12 cellular contexts compared by ENCODE assay signal in genomic region chr3:37892917-37893595, GRCh38. TPM values are rescaled to one million over a fixed set of nuclear protein-coding genes. Genes with fewer than 3 reads are reported as not detected.
A peak's percentile ranks its signal among the peaks of the same experiment; 100 is the strongest.
DNase-seq lines count a peak whose midpoint lies in the region; ATAC-seq and TF ChIP-seq lines count a peak whose summit lies in the region.
"Had no signal": no experiment of that assay in that cellular context is flagged by ENCODE, and none has a peak within 500 bp of the region (broad histone marks: within the 10 kb centered on the region; RNA-seq: fewer than 3 reads in every experiment).

No MANE protein-coding gene starts in this region.

- H3K4me1 Mint-ChIP-seq in endodermal cell (peaks cover 14% of the 10 kb centered on the region), natural killer cell (no peaks in the 10 kb centered on the region)
- no peaks in the 10 kb centered on the region for H3K4me1 Mint-ChIP-seq in stimulated activated memory B cell treated with anti-CD40 and anti-IgM and Interleukin-4, amounts not matched to agents 10 μg/mL and 1 μg/mL and 100 μg/mL, for 72 hours
- no peaks in the 10 kb centered on the region for H3K4me1 Mint-ChIP-seq in activated T-helper 1 cell treated with anti-CD3 and anti-CD28 coated beads, Interleukin-12 subunit alpha, Interleukin-12 subunit beta, Interleukin-2, Interleukin-4 antibody, amounts not matched to agents 30 ng/mL and 10 ng/mL and 1 ng/mL, durations not matched to agents 14 hours and 24 hours and 36 hours (ENCODE audit: low read depth)
- H3K4me1 Mint-ChIP-seq: central memory CD8-positive, alpha-beta T cell had no signal

- no peak overlapping the region for H3K4me3 Mint-ChIP-seq in endodermal cell
- H3K4me3 Mint-ChIP-seq in stimulated activated memory B cell treated with anti-CD40 and anti-IgM and Interleukin-4, amounts not matched to agents 10 μg/mL and 1 μg/mL and 100 μg/mL, for 72 hours = no peak overlapping the region
- no peak overlapping the region for H3K4me3 Mint-ChIP-seq in activated T-helper 1 cell treated with anti-CD3 and anti-CD28 coated beads, Interleukin-12 subunit alpha, Interleukin-12 subunit beta, Interleukin-2, Interleukin-4 antibody, amounts not matched to agents 30 ng/mL and 10 ng/mL and 1 ng/mL, durations not matched to agents 14 hours and 24 hours and 36 hours
- H3K4me3 Mint-ChIP-seq in natural killer cell = no peak overlapping the region
- H3K4me3 Mint-ChIP-seq: activated CD8-positive, alpha-beta memory T cell treated with anti-CD3 and anti-CD28 coated beads, Interleukin-2, amount 10 ng/mL, durations not matched to agents 7 days and 5 days; central memory CD8-positive, alpha-beta T cell had no signal

- H3K36me3 Mint-ChIP-seq in endodermal cell (ENCODE audit: low read depth) (no peaks in the 10 kb centered on the region), natural killer cell (no peaks in the 10 kb centered on the region)
- no peaks in the 10 kb centered on the region for H3K36me3 Mint-ChIP-seq in stimulated activated memory B cell treated with anti-CD40 and anti-IgM and Interleukin-4, amounts not matched to agents 10 μg/mL and 1 μg/mL and 100 μg/mL, for 72 hours
- H3K36me3 Mint-ChIP-seq in activated T-helper 1 cell treated with anti-CD3 and anti-CD28 coated beads, Interleukin-12 subunit alpha, Interleukin-12 subunit beta, Interleukin-2, Interleukin-4 antibody, amounts not matched to agents 30 ng/mL and 10 ng/mL and 1 ng/mL, durations not matched to agents 14 hours and 24 hours and 36 hours (ENCODE audit: low read depth) = peaks cover 1% of the 10 kb centered on the region
- H3K36me3 Mint-ChIP-seq: activated CD8-positive, alpha-beta memory T cell treated with anti-CD3 and anti-CD28 coated beads, Interleukin-2, amount 10 ng/mL, durations not matched to agents 7 days and 5 days had no signal

- no peaks in the 10 kb centered on the region for H3K9me3 Mint-ChIP-seq in endodermal cell
- no peaks in the 10 kb centered on the region for H3K9me3 Mint-ChIP-seq in stimulated activated memory B cell treated with anti-CD40 and anti-IgM and Interleukin-4, amounts not matched to agents 10 μg/mL and 1 μg/mL and 100 μg/mL, for 72 hours
- no peaks in the 10 kb centered on the region for H3K9me3 Mint-ChIP-seq in activated T-helper 1 cell treated with anti-CD3 and anti-CD28 coated beads, Interleukin-12 subunit alpha, Interleukin-12 subunit beta, Interleukin-2, Interleukin-4 antibody, amounts not matched to agents 30 ng/mL and 10 ng/mL and 1 ng/mL, durations not matched to agents 14 hours and 24 hours and 36 hours
- H3K9me3 Mint-ChIP-seq in natural killer cell = no peaks in the 10 kb centered on the region
- H3K9me3 Mint-ChIP-seq: central memory CD8-positive, alpha-beta T cell had no signal

- WGBS in endodermal cell (ENCODE audit: insufficient coverage in 1 of 2, insufficient read length in 1 of 2), 2 experiments = 83 to 89% methylated on average over 1 to 3 of the region's 3 CpGs

- H3K4me3 ChIP-seq in endodermal cell (ENCODE audit: low read length) = no peak overlapping the region
- H3K4me3 ChIP-seq: SJSA1 had no signal

- intact Hi-C loops in activated T-helper 1 cell treated with anti-CD3 and anti-CD28 coated beads, Interleukin-12 subunit alpha, Interleukin-12 subunit beta, Interleukin-2, Interleukin-4 antibody, amounts not matched to agents 30 ng/mL and 10 ng/mL and 1 ng/mL, durations not matched to agents 14 hours and 24 hours and 36 hours (cut with micrococcal nuclease) = no loop called here
- intact Hi-C loops in natural killer cell (cut with micrococcal nuclease) = no loop called here

- ATAC-seq in stimulated activated memory B cell treated with anti-CD40 and anti-IgM and Interleukin-4, amounts not matched to agents 10 μg/mL and 1 μg/mL and 100 μg/mL, for 72 hours = peak; percentile 56
- ATAC-seq in natural killer cell = no peak
- no peak for ATAC-seq in HG03521 (IDR thresholded peaks at IDR 0.05; ENCODE audit: unreplicated experiment)
- ATAC-seq: activated CD8-positive, alpha-beta memory T cell treated with anti-CD3 and anti-CD28 coated beads, Interleukin-2, amount 10 ng/mL, durations not matched to agents 7 days and 5 days had no signal

- no peaks in the 10 kb centered on the region for H3K36me3 ChIP-seq in endodermal cell (ENCODE audit: control insufficient read depth, insufficient read depth, low read length)
- H3K36me3 ChIP-seq: SJSA1 had no signal

- H3K9ac ChIP-seq in endodermal cell (ENCODE audit: extremely low read depth, low read length, poor library complexity, severe bottlenecking) = no peak overlapping the region

- H3K27ac Mint-ChIP-seq in endodermal cell (peak overlapping the region; percentile 44), natural killer cell (no peak overlapping the region)
- no peak overlapping the region for H3K27ac Mint-ChIP-seq in stimulated activated memory B cell treated with anti-CD40 and anti-IgM and Interleukin-4, amounts not matched to agents 10 μg/mL and 1 μg/mL and 100 μg/mL, for 72 hours
- no peak overlapping the region for H3K27ac Mint-ChIP-seq in activated T-helper 1 cell treated with anti-CD3 and anti-CD28 coated beads, Interleukin-12 subunit alpha, Interleukin-12 subunit beta, Interleukin-2, Interleukin-4 antibody, amounts not matched to agents 30 ng/mL and 10 ng/mL and 1 ng/mL, durations not matched to agents 14 hours and 24 hours and 36 hours
- H3K27ac Mint-ChIP-seq: activated CD8-positive, alpha-beta memory T cell treated with anti-CD3 and anti-CD28 coated beads, Interleukin-2, amount 10 ng/mL, durations not matched to agents 7 days and 5 days had no signal

- no peak overlapping the region for H3K27ac ChIP-seq in endodermal cell (ENCODE audit: low read depth, low read length)
- H3K27ac ChIP-seq: SJSA1 had no signal

- TF ChIP-seq CTCF in endodermal cell (conservative IDR thresholded peaks at IDR 0.05) (no peak), natural killer cell (IDR thresholded peaks at IDR 0.05) (no peak)

- peak; percentile 83 for DNase-seq in LHCN-M2 (ENCODE audit: low read depth)
- DNase-seq in endodermal cell = no peak
- peak; percentile 94 for DNase-seq in left kidney (ENCODE audit: low read depth, low spot score)
- no peak for DNase-seq in activated gamma-delta T cell treated with Interleukin-2 at 50 U/mL for 16 hours
- DNase-seq in activated T-helper 1 cell treated with anti-CD3 and anti-CD28 coated beads, Interleukin-12 subunit alpha, Interleukin-12 subunit beta, Interleukin-2, Interleukin-4 antibody, amounts not matched to agents 30 ng/mL and 10 ng/mL and 1 ng/mL, durations not matched to agents 14 hours and 24 hours and 36 hours (ENCODE audit: low spot score) = no peak
- no peak for DNase-seq in natural killer cell
- DNase-seq: activated CD8-positive, alpha-beta memory T cell treated with anti-CD3 and anti-CD28 coated beads, Interleukin-2, amount 10 ng/mL, durations not matched to agents 7 days and 5 days; NCI-H187 had no signal

- no peaks in the 10 kb centered on the region for H3K27me3 ChIP-seq in endodermal cell (ENCODE audit: control insufficient read depth, insufficient read depth, low read length, poor library complexity, severe bottlenecking)
- H3K27me3 ChIP-seq: SJSA1 had no signal

- no peaks in the 10 kb centered on the region for H3K4me1 ChIP-seq in endodermal cell (ENCODE audit: control insufficient read depth, insufficient read depth, low read length)

- H3K27me3 Mint-ChIP-seq in endodermal cell (ENCODE audit: insufficient read depth) (no peaks in the 10 kb centered on the region), natural killer cell (ENCODE audit: low read depth in 2 of 2) (peaks cover 5% of the 10 kb centered on the region in 2 donors)
- no peaks in the 10 kb centered on the region for H3K27me3 Mint-ChIP-seq in stimulated activated memory B cell treated with anti-CD40 and anti-IgM and Interleukin-4, amounts not matched to agents 10 μg/mL and 1 μg/mL and 100 μg/mL, for 72 hours
- peaks cover 13% of the 10 kb centered on the region for H3K27me3 Mint-ChIP-seq in activated T-helper 1 cell treated with anti-CD3 and anti-CD28 coated beads, Interleukin-12 subunit alpha, Interleukin-12 subunit beta, Interleukin-2, Interleukin-4 antibody, amounts not matched to agents 30 ng/mL and 10 ng/mL and 1 ng/mL, durations not matched to agents 14 hours and 24 hours and 36 hours (ENCODE audit: insufficient read depth)

- H3K9me3 ChIP-seq in endodermal cell (ENCODE audit: control insufficient read depth, low read length) = no peaks in the 10 kb centered on the region

RNA-seq across cellular contexts. Expression of gene CTDSPL, which starts 31.4 kb away (rescaled TPM):
- total RNA-seq in LHCN-M2 (2014; rRNA removed) = 25.6 and 26.5 TPM in 2 replicates
- polyA plus RNA-seq in LHCN-M2 (2012) = 38.5 TPM
- total RNA-seq in endodermal cell = 10 to 100 TPM; 27.8 to 30.7 TPM
- polyA plus RNA-seq in endodermal cell (2013, experiment 1 of 2) = 19.3 TPM
- 23.4 TPM for polyA plus RNA-seq in endodermal cell (2013, experiment 2 of 2)
- 3.5 and 3.7 TPM in 2 replicates for total RNA-seq in activated T-helper 1 cell treated with anti-CD3 and anti-CD28 coated beads, Interleukin-12 subunit alpha, Interleukin-12 subunit beta, Interleukin-2, Interleukin-4 antibody, amounts not matched to agents 30 ng/mL and 10 ng/mL and 1 ng/mL, durations not matched to agents 14 hours and 24 hours and 36 hours
- total RNA-seq in natural killer cell = 1 to 10 TPM in 2 of 3 donors, under 1 TPM in 1; 0.50 to 3.4 (median 1.8) TPM

Comparison
In these comparisons a context has a peak if more than half of its experiments do, and no peak if none do; other contexts are left out.
1. DNase-seq: peak in LHCN-M2 (single experiment) and left kidney (single experiment); none in endodermal cell (single experiment), activated gamma-delta T cell treated with Interleukin-2 at 50 U/mL for 16 hours (single experiment), activated T-helper 1 cell treated with anti-CD3 and anti-CD28 coated beads, Interleukin-12 subunit alpha, Interleukin-12 subunit beta, Interleukin-2, Interleukin-4 antibody, amounts not matched to agents 30 ng/mL and 10 ng/mL and 1 ng/mL, durations not matched to agents 14 hours and 24 hours and 36 hours (single experiment) and natural killer cell (single experiment).